ENCODE assay signal across 17 cellular contexts in genomic region chr4:100041646-100042045, GRCh38.
A peak's percentile ranks its signal among the peaks of the same experiment; 100 is the strongest.
DNase-seq lines count a peak whose midpoint lies in the region; ATAC-seq and TF ChIP-seq lines count a peak whose summit lies in the region.
"Had no signal": no experiment of that assay in that cellular context is flagged by ENCODE, and none has a peak within 500 bp of the region (broad histone marks: within the 10 kb centered on the region; RNA-seq: fewer than 3 reads in every experiment).

No MANE protein-coding gene starts in this region.

- H3K36me3 ChIP-seq in GM23248 (ENCODE audit: low read depth) (no peaks in the 10 kb centered on the region), lung (ENCODE audit: control insufficient read depth in 2 of 2, insufficient read depth in 2 of 2, low read length in 2 of 2) (no peaks in the 10 kb centered on the region), mucosa of descending colon (ENCODE audit: low read depth) (no peaks in the 10 kb centered on the region)
- H3K36me3 ChIP-seq: BLaER1 had no signal

- H3F3A ChIP-seq in GM23248 (ENCODE audit: insufficient read depth) = no peaks in the 10 kb centered on the region

- peak; percentile 44 for DNase-seq in GM23248
- DNase-seq in amniotic epithelial cell (ENCODE audit: low read depth) = peak; percentile 8
- peak; percentile 1 for DNase-seq in fibroblast of gingiva (ENCODE audit: low read depth)
- DNase-seq in lung (ENCODE audit: low spot score) = no peak
- DNase-seq in mucosa of descending colon = no peak
- DNase-seq in amniotic stem cell (lab: John Stamatoyannopoulos, UW) = no peak
- DNase-seq in SW480 (ENCODE audit: low spot score) = no peak
- DNase-seq: CD8-positive, alpha-beta T cell; DMS79; NCI-H1417; NCI-H1930; NCI-H446 treated with DMSO at 0.1 percent for 48 hours; NK-92 treated with Interleukin-12 subunit alpha and Interleukin-12 subunit beta, amount 100 ng/mL, for 24 hours had no signal

- H3K4me3 ChIP-seq in GM23248 = no peak overlapping the region
- H3K4me3 ChIP-seq in lung = no peak overlapping the region
- H3K4me3 ChIP-seq in mucosa of descending colon = no peak overlapping the region
- H3K4me3 ChIP-seq: BLaER1 had no signal

- H4K20me1 ChIP-seq in GM23248 (ENCODE audit: insufficient read depth) = no peaks in the 10 kb centered on the region
- H4K20me1 ChIP-seq: BLaER1 had no signal

- peak overlapping the region; percentile 4 for H2AFZ ChIP-seq in GM23248

- no peaks in the 10 kb centered on the region for H3K9me2 ChIP-seq in GM23248 (ENCODE audit: insufficient read depth)

- H3K9ac ChIP-seq in GM23248 = no peak overlapping the region
- H3K9ac ChIP-seq: BLaER1 had no signal

- H3K27ac ChIP-seq in GM23248 = no peak overlapping the region
- H3K27ac ChIP-seq in lung (ENCODE audit: low read depth in 1 of 2, low read length in 1 of 2) = no peak overlapping the region
- H3K27ac ChIP-seq: BLaER1, HL-60, RWPE1 had no signal

- ATAC-seq in lung (ENCODE audit: insufficient read depth, low FRiP score) (peak; percentile 69), mucosa of descending colon (no peak), GM18870 (IDR thresholded peaks at IDR 0.05; ENCODE audit: unreplicated experiment) (no peak)
- ATAC-seq: CD8-positive, alpha-beta T cell had no signal

- H3K9me3 ChIP-seq in GM23248 (ENCODE audit: low read depth) (no peaks in the 10 kb centered on the region), lung (ENCODE audit: control insufficient read depth in 2 of 2, insufficient read depth in 1 of 2, low read length in 1 of 2) (no peaks in the 10 kb centered on the region), mucosa of descending colon (no peaks in the 10 kb centered on the region)

- no peak overlapping the region for H3K4me2 ChIP-seq in GM23248 (ENCODE audit: unreplicated experiment)
- H3K4me2 ChIP-seq: BLaER1 had no signal

- H3K4me1 ChIP-seq in GM23248 (ENCODE audit: insufficient read depth) = no peaks in the 10 kb centered on the region
- no peaks in the 10 kb centered on the region for H3K4me1 ChIP-seq in lung (ENCODE audit: control insufficient read depth in 2 of 2, insufficient read depth in 2 of 2, low read length in 2 of 2)
- H3K4me1 ChIP-seq in mucosa of descending colon (ENCODE audit: low read depth) = no peaks in the 10 kb centered on the region
- H3K4me1 ChIP-seq: BLaER1 had no signal

- TF ChIP-seq CTCF in lung (IDR thresholded peaks at IDR 0.05; ENCODE audit: control extremely low read depth, extremely low read depth) = no peak
- no peak for TF ChIP-seq CTCF in mucosa of descending colon (IDR thresholded peaks at IDR 0.05)

- intact Hi-C loops in mucosa of descending colon (cut with DNase I, micrococcal nuclease) = no loop called here

- no peaks in the 10 kb centered on the region for H3K79me2 ChIP-seq in GM23248 (ENCODE audit: insufficient read depth)

- in situ Hi-C loops in GM23248 (cut with MboI) = no loop called here

- H3K27me3 ChIP-seq in GM23248 (replicated peaks; ENCODE audit: insufficient read depth) = no peaks in the 10 kb centered on the region
- H3K27me3 ChIP-seq in lung (ENCODE audit: control insufficient read depth, insufficient read depth) = no peaks in the 10 kb centered on the region
- H3K27me3 ChIP-seq: BLaER1 had no signal

- WGBS in GM23248 (ENCODE audit: low coverage in 1 of 2, low lambda C conversion rate in 2 of 2, missing lambda C conversion rate in 2 of 2), 2 experiments = 28 to 38% methylated on average over 4 of the region's 4 CpGs
- WGBS in lung, 2 donors = 85 to 91% methylated on average over 4 of the region's 4 CpGs

Comparison
In these comparisons a context has a peak if more than half of its experiments do, and no peak if none do; other contexts are left out.
1. DNase-seq: peak in GM23248 (single experiment), amniotic epithelial cell (single experiment) and fibroblast of gingiva (single experiment); none in lung (single experiment), mucosa of descending colon (0 of 3), amniotic stem cell (single experiment) and SW480 (single experiment).